In the genomic region with DNA sequence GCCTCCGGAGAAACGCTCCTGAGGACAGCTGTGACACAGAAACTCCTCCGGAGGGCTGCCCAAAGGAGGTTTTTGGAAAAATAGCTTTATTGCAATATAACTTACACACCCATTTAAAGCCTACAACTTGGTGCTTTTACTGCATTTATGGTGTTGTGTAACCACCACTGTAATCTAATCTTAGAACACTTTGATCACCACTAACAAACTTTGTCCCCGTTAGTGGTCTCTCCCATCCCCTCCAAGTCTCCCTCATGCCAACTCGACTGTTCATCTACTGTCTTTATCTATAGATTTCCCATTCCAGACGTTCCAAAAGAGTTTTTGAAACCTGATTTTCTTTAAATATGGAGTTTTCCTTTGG, we compare ENCODE assay signal across 21 cellular contexts.
A peak's percentile ranks its signal among the peaks of the same experiment; 100 is the strongest.
DNase-seq lines count a peak whose midpoint lies in the region; ATAC-seq, FAIRE-seq and TF ChIP-seq lines count a peak whose summit lies in the region.
"Had no signal": no experiment of that assay in that cellular context is flagged by ENCODE, and none has a peak within 500 bp of the region (broad histone marks: within the 10 kb centered on the region; RNA-seq: fewer than 3 reads in every experiment).

No MANE protein-coding gene starts in this region.

- H3K4me3 ChIP-seq in astrocyte (ENCODE audit: insufficient read depth, low read depth, low read length) (no peak overlapping the region), mucosa of descending colon (no peak overlapping the region), suprapubic skin (no peak overlapping the region)
- H3K4me3 ChIP-seq: colonic mucosa, GM12878, upper lobe of left lung had no signal

- no peaks in the 10 kb centered on the region for H4K20me1 ChIP-seq in astrocyte (ENCODE audit: insufficient read depth, low read length)

- H3K27ac Mint-ChIP-seq in activated naive CD8-positive, alpha-beta T cell treated with anti-CD3 and anti-CD28 coated beads, Interleukin-2, amount 10 ng/mL, durations not matched to agents 7 days and 5 days = peak overlapping the region; percentile 52
- no peak overlapping the region for H3K27ac Mint-ChIP-seq in activated naive CD8-positive, alpha-beta T cell treated with anti-CD3 and anti-CD28 coated beads, Interleukin-2, amount 50 U/mL, for 24 hours
- no peak overlapping the region for H3K27ac Mint-ChIP-seq in astrocyte (ENCODE audit: unreplicated experiment)
- H3K27ac Mint-ChIP-seq: stimulated activated memory B cell treated with anti-CD40 and anti-IgM and Interleukin-4, amounts not matched to agents 10 μg/mL and 1 μg/mL and 100 μg/mL, for 72 hours; T-helper 17 cell had no signal

- H3K27me3 Mint-ChIP-seq in activated naive CD8-positive, alpha-beta T cell treated with anti-CD3 and anti-CD28 coated beads, Interleukin-2, amount 10 ng/mL, durations not matched to agents 7 days and 5 days = no peaks in the 10 kb centered on the region
- H3K27me3 Mint-ChIP-seq in activated naive CD8-positive, alpha-beta T cell treated with anti-CD3 and anti-CD28 coated beads, Interleukin-2, amount 50 U/mL, for 24 hours = no peaks in the 10 kb centered on the region
- no peaks in the 10 kb centered on the region for H3K27me3 Mint-ChIP-seq in astrocyte (ENCODE audit: low read depth, unreplicated experiment)
- H3K27me3 Mint-ChIP-seq: stimulated activated memory B cell treated with anti-CD40 and anti-IgM and Interleukin-4, amounts not matched to agents 10 μg/mL and 1 μg/mL and 100 μg/mL, for 72 hours; T-helper 17 cell had no signal

- H3K27me3 ChIP-seq in astrocyte (ENCODE audit: insufficient read depth, low read length) = no peaks in the 10 kb centered on the region
- no peaks in the 10 kb centered on the region for H3K27me3 ChIP-seq in suprapubic skin
- H3K27me3 ChIP-seq: colonic mucosa, upper lobe of left lung had no signal

- H3K9me3 ChIP-seq in astrocyte (ENCODE audit: insufficient read depth, low read depth, low read length) = no peaks in the 10 kb centered on the region
- no peaks in the 10 kb centered on the region for H3K9me3 ChIP-seq in mucosa of descending colon
- no peaks in the 10 kb centered on the region for H3K9me3 ChIP-seq in suprapubic skin
- H3K9me3 ChIP-seq: colonic mucosa, upper lobe of left lung had no signal

- peaks cover 42% of the 10 kb centered on the region for H3K36me3 ChIP-seq in astrocyte (ENCODE audit: insufficient read depth, low read length)
- no peaks in the 10 kb centered on the region for H3K36me3 ChIP-seq in mucosa of descending colon (ENCODE audit: low read depth)
- H3K36me3 ChIP-seq in suprapubic skin = no peaks in the 10 kb centered on the region
- H3K36me3 ChIP-seq: colonic mucosa, upper lobe of left lung had no signal

- intact Hi-C loops in mucosa of descending colon (cut with DNase I, micrococcal nuclease) = no loop called here

- no peak overlapping the region for H3K4me2 ChIP-seq in astrocyte (ENCODE audit: low read length)

- H2AFZ ChIP-seq in astrocyte (ENCODE audit: low read depth, low read length) = no peak overlapping the region

- no peak for TF ChIP-seq EP300 in suprapubic skin (IDR thresholded peaks at IDR 0.05)

- WGBS in suprapubic skin = 90% methylated on average over 6 of the region's 6 CpGs

- no peak for TF ChIP-seq POLR2A in suprapubic skin (IDR thresholded peaks at IDR 0.05)

- H3K9ac ChIP-seq in astrocyte (ENCODE audit: low read length) = peak overlapping the region; percentile 86

- TF ChIP-seq CTCF in astrocyte (IDR thresholded peaks at IDR 0.05; ENCODE audit: insufficient read depth, low read depth, low read length) = no peak
- TF ChIP-seq CTCF in mucosa of descending colon (IDR thresholded peaks at IDR 0.05) = no peak
- TF ChIP-seq CTCF in suprapubic skin (IDR thresholded peaks at IDR 0.05) = no peak

- peaks cover 63% of the 10 kb centered on the region for H3K4me1 ChIP-seq in astrocyte (ENCODE audit: insufficient read depth, low read length)
- H3K4me1 ChIP-seq in mucosa of descending colon (ENCODE audit: low read depth) = peaks cover 17% of the 10 kb centered on the region
- peaks cover 52% of the 10 kb centered on the region for H3K4me1 ChIP-seq in suprapubic skin

- H3K36me3 Mint-ChIP-seq in activated naive CD8-positive, alpha-beta T cell treated with anti-CD3 and anti-CD28 coated beads, Interleukin-2, amount 10 ng/mL, durations not matched to agents 7 days and 5 days = peaks cover 32% of the 10 kb centered on the region
- H3K36me3 Mint-ChIP-seq in activated naive CD8-positive, alpha-beta T cell treated with anti-CD3 and anti-CD28 coated beads, Interleukin-2, amount 50 U/mL, for 24 hours (ENCODE audit: low read depth) = peaks cover 36% of the 10 kb centered on the region
- peaks cover 22% of the 10 kb centered on the region for H3K36me3 Mint-ChIP-seq in astrocyte (ENCODE audit: low read depth, unreplicated experiment)

- H3K9me3 Mint-ChIP-seq in activated naive CD8-positive, alpha-beta T cell treated with anti-CD3 and anti-CD28 coated beads, Interleukin-2, amount 10 ng/mL, durations not matched to agents 7 days and 5 days = no peaks in the 10 kb centered on the region
- H3K9me3 Mint-ChIP-seq in activated naive CD8-positive, alpha-beta T cell treated with anti-CD3 and anti-CD28 coated beads, Interleukin-2, amount 50 U/mL, for 24 hours = no peaks in the 10 kb centered on the region
- no peaks in the 10 kb centered on the region for H3K9me3 Mint-ChIP-seq in astrocyte (ENCODE audit: unreplicated experiment)
- H3K9me3 Mint-ChIP-seq: stimulated activated memory B cell treated with anti-CD40 and anti-IgM and Interleukin-4, amounts not matched to agents 10 μg/mL and 1 μg/mL and 100 μg/mL, for 72 hours had no signal

- H3K4me1 Mint-ChIP-seq in activated naive CD8-positive, alpha-beta T cell treated with anti-CD3 and anti-CD28 coated beads, Interleukin-2, amount 10 ng/mL, durations not matched to agents 7 days and 5 days = peaks cover 39% of the 10 kb centered on the region
- peaks cover 52% of the 10 kb centered on the region for H3K4me1 Mint-ChIP-seq in activated naive CD8-positive, alpha-beta T cell treated with anti-CD3 and anti-CD28 coated beads, Interleukin-2, amount 50 U/mL, for 24 hours
- peaks cover 48% of the 10 kb centered on the region for H3K4me1 Mint-ChIP-seq in astrocyte (ENCODE audit: low read depth, unreplicated experiment)

- FAIRE-seq in astrocyte (lab: Jason Lieb, UNC) = no peak
- FAIRE-seq: GM12878 had no signal

- peaks cover 74% of the 10 kb centered on the region for H3K79me2 ChIP-seq in astrocyte (ENCODE audit: insufficient read depth, low read length)

- no peak overlapping the region for H3K4me3 Mint-ChIP-seq in activated naive CD8-positive, alpha-beta T cell treated with anti-CD3 and anti-CD28 coated beads, Interleukin-2, amount 10 ng/mL, durations not matched to agents 7 days and 5 days
- no peak overlapping the region for H3K4me3 Mint-ChIP-seq in activated naive CD8-positive, alpha-beta T cell treated with anti-CD3 and anti-CD28 coated beads, Interleukin-2, amount 50 U/mL, for 24 hours
- no peak overlapping the region for H3K4me3 Mint-ChIP-seq in astrocyte (ENCODE audit: unreplicated experiment)
- H3K4me3 Mint-ChIP-seq: CD14-positive monocyte; stimulated activated memory B cell treated with anti-CD40 and anti-IgM and Interleukin-4, amounts not matched to agents 10 μg/mL and 1 μg/mL and 100 μg/mL, for 72 hours; T-helper 17 cell had no signal

- no peak for ATAC-seq in activated naive CD8-positive, alpha-beta T cell treated with anti-CD3 and anti-CD28 coated beads, Interleukin-2, amount 10 ng/mL, durations not matched to agents 7 days and 5 days (ENCODE audit: low read depth)
- ATAC-seq in activated naive CD8-positive, alpha-beta T cell treated with anti-CD3 and anti-CD28 coated beads, Interleukin-2, amount 50 U/mL, for 24 hours = no peak
- ATAC-seq in mucosa of descending colon = peak; percentile 39
- ATAC-seq: GM12878; stimulated activated memory B cell treated with anti-CD40 and anti-IgM and Interleukin-4, amounts not matched to agents 10 μg/mL and 1 μg/mL and 100 μg/mL, for 72 hours; T-helper 17 cell had no signal

- no peak for DNase-seq in activated naive CD8-positive, alpha-beta T cell treated with anti-CD3 and anti-CD28 coated beads, Interleukin-2, amount 10 ng/mL, durations not matched to agents 7 days and 5 days
- no peak for DNase-seq in activated naive CD8-positive, alpha-beta T cell treated with anti-CD3 and anti-CD28 coated beads, Interleukin-2, amount 50 U/mL, for 24 hours
- no peak for DNase-seq in astrocyte (ENCODE audit: low read depth)
- no peak for DNase-seq in mucosa of descending colon
- no peak for DNase-seq in suprapubic skin (ENCODE audit: low spot score in 2 of 2)
- no peak for DNase-seq in AG08396 (ENCODE audit: low spot score)
- DNase-seq in MV-4-11 (lab: John Stamatoyannopoulos, UW) = no peak
- no peak for DNase-seq in NCI-H524 (lab: John Stamatoyannopoulos, UW)
- DNase-seq: activated CD4-positive, alpha-beta T cell treated with anti-CD3 and anti-CD28 coated beads, Interleukin-2, amount 50 U/mL, for 48 hours; activated naive CD4-positive, alpha-beta T cell; activated T-cell treated with anti-CD3 and anti-CD28 coated beads for 4 hours; DMS 273 treated with DMSO at 0.1 percent for 48 hours; NCI-H1694 treated with DMSO at 0.1 percent for 48 hours; NCI-H2227 treated with DMSO at 0.1 percent for 48 hours; T-helper 17 cell; upper lobe of left lung; WERI-Rb-1 had no signal

- POLR2A ChIA-PET in activated naive CD8-positive, alpha-beta T cell treated with anti-CD3 and anti-CD28 coated beads, Interleukin-2, amount 10 ng/mL, durations not matched to agents 7 days and 5 days (lab: Charles Lee) = interaction anchor here (0.7 kb wide), 1 partner anchor 71 kb away, joined by 9 read pairs; no protein-coding TSS in a partner anchor

- H3K27ac ChIP-seq in astrocyte (ENCODE audit: low read depth, low read length) (peak overlapping the region; percentile 99), suprapubic skin (peak overlapping the region; percentile 83)
- H3K27ac ChIP-seq: colonic mucosa, upper lobe of left lung had no signal
